Comparison of ENCODE assay signal across 8 cellular contexts in genomic region chr15:64387562-64388168, GRCh38. TPM values are rescaled to one million over a fixed set of nuclear protein-coding genes. Genes with fewer than 3 reads are reported as not detected.
DNase-seq lines count a peak whose midpoint lies in the region; ATAC-seq, FAIRE-seq and TF ChIP-seq lines count a peak whose summit lies in the region.

TRIP4 (plus strand) TSS chr15:64387836; CDS start chr15:64387864, 28 bp downstream.

- peak; percentile 84 for DNase-seq in BJ (ENCODE audit: low read depth)
- peak; percentile 77 for DNase-seq in GM19240 (ENCODE audit: insufficient read length, low spot score)
- DNase-seq in NCI-H748 treated with DMSO at 0.1 percent for 48 hours (lab: John Stamatoyannopoulos, UW): peak; percentile 86
- peak; percentile 93 to 95 for DNase-seq in activated CD4-positive, alpha-beta T cell treated with anti-CD3 and anti-CD28 coated beads, Interleukin-2, amount 50 U/mL, for 24 hours (ENCODE audit: low read depth in 1 of 2, low spot score in 1 of 2)
- DNase-seq in dermis blood vessel endothelial cell: peak; percentile 98
- DNase-seq in HepG2 (ENCODE audit: low spot score): peak; percentile 93
- peak; percentile 95 for DNase-seq in stimulated activated CD4-positive, alpha-beta T cell treated with anti-CD3 and anti-CD28 coated beads, Interleukin-4, amount 100 ng/mL, for 1 hour

- TF ChIP-seq EP300 in HepG2 (IDR thresholded peaks at IDR 0.05; ENCODE audit: low read depth in 2 of 2, low read length in 2 of 2): peak in 1 of 2 experiments; percentile 67; a peak in 2 of 4 replicates
- TF ChIP-seq EP300 in HepG2 (CRISPR knock-in tag; IDR thresholded peaks at IDR 0.05; ENCODE audit: borderline replicate concordance): peak; percentile 74

- H3K27me3 ChIP-seq in BJ (ENCODE audit: control insufficient read depth, insufficient read depth, low read length): no peaks in the 10 kb centered on the region
- H3K27me3 ChIP-seq in HepG2 (ENCODE audit: control insufficient read depth in 1 of 2, insufficient read depth in 2 of 2, low read length in 2 of 2): no peaks in the 10 kb centered on the region; a peak in 1 of 5 replicates

- H3K9ac ChIP-seq in HepG2 (ENCODE audit: insufficient read depth, low read depth, low read length): peak within 1 kb of the TSS; percentile 89

- ATAC-seq in HG03460 (IDR thresholded peaks at IDR 0.05; ENCODE audit: unreplicated experiment) (peak; percentile 97), HepG2 (peak; percentile 100)

- FAIRE-seq in HepG2 (lab: Jason Lieb, UNC): peak; percentile 93

- H3K27ac ChIP-seq in HepG2 (ENCODE audit: extremely low read length, insufficient read depth, low read length): peak within 1 kb of the TSS; percentile 72

- H4K20me1 ChIP-seq in HepG2 (ENCODE audit: insufficient read depth, low read length): no peaks in the 10 kb centered on the region

- H3K4me2 ChIP-seq in HepG2 (ENCODE audit: low read depth, low read length): peak within 1 kb of the TSS; percentile 85

- peak within 1 kb of the TSS; percentile 74 for H2AFZ ChIP-seq in HepG2 (ENCODE audit: low read length)

- peaks cover 14% of the 10 kb centered on the region for H3K79me2 ChIP-seq in HepG2 (ENCODE audit: insufficient read depth, low read length)

- in situ Hi-C loops in HepG2 (cut with HindIII; ENCODE audit: extremely low pct_ligation_motif_present, low pct_unique_long_range_greater_than_20kb): no loop called here

- POLR2A ChIA-PET in BJ (lab: Charles Lee): interaction anchor here (0.9 to 1.0 kb wide), 2 partner anchors 10 to 225 kb away, joined by 7 to 8 read pairs; partner anchors contain the start of gene PPIB
- POLR2A ChIA-PET in HepG2 (lab: Yijun Ruan, JAX): interaction anchor here (0.6 to 2.3 kb wide), 12 partner anchors 10 to 255 kb away, joined by 3 to 20 read pairs (median 4); partner anchors contain the start of genes CSNK1G1 and PPIB

- H3K9me3 ChIP-seq in HepG2 (ENCODE audit: low read length): no peaks in the 10 kb centered on the region

- TF ChIP-seq POLR2A in HepG2 (IDR thresholded peaks at IDR 0.05; ENCODE audit: insufficient read depth in 1 of 2, low read depth in 2 of 2, low read length in 2 of 2): peak; percentile 90 to 91

- intact Hi-C loops in HepG2 (cut with micrococcal nuclease; ENCODE audit: unreplicated experiment): loop anchor here (1.0 to 2.0 kb wide), 2 partner anchors 31 to 223 kb away; partner anchors contain the start of gene CSNK1G1

- TF ChIP-seq CTCF in BJ (IDR thresholded peaks at IDR 0.05; ENCODE audit: insufficient read depth, low read depth, low read length) (peak; percentile 12; the same call in 1 of the 2 replicates), HepG2 (CRISPR knock-in tag; IDR thresholded peaks at IDR 0.05) (peak; percentile 61)

- H3K4me3 ChIP-seq in BJ (ENCODE audit: low read depth, low read length) (peak within 1 kb of the TSS; percentile 64), HepG2 (replicated peaks in 1 of 3; ENCODE audit: insufficient read depth in 1 of 3, low read depth in 2 of 3, low read length in 3 of 3) (peak within 1 kb of the TSS; percentile 67 to 98 (median 94))

- H3K4me1 ChIP-seq in HepG2 (ENCODE audit: insufficient read depth, low read length): peaks cover 20% of the 10 kb centered on the region

- CTCF ChIA-PET in BJ (lab: Yijun Ruan, JAX) (interaction anchor here (1.2 to 1.5 kb wide), 3 partner anchors 8 to 293 kb away, joined by 3 to 4 read pairs (median 3); no protein-coding TSS in a partner anchor), HepG2 (lab: Yijun Ruan, JAX; ENCODE audit: low intra/inter-chr PET ratio, low total read pairs) (no interaction called here)

- 0% methylated on average over 33 of the region's 35 CpGs for WGBS in HepG2 (ENCODE audit: low lambda C conversion rate)

- H3K36me3 ChIP-seq in BJ (ENCODE audit: control insufficient read depth, insufficient read depth, low read length) (no peaks in the 10 kb centered on the region), HepG2 (replicated peaks in 1 of 2; ENCODE audit: control insufficient read depth in 1 of 2, insufficient read depth in 2 of 2, low read length in 2 of 2) (peaks cover 2 to 3% of the 10 kb centered on the region in 2 experiments; a peak in 3 of 5 replicates)

- peak; percentile 76 for TF ChIP-seq RAD21 in HepG2 (CRISPR knock-in tag; IDR thresholded peaks at IDR 0.05)

- BruUV-seq in HepG2 (replicated peaks; lab: Mats Ljungman, UMichigan): no TSS peak

TF ChIP-seq in HepG2, 621 proteins besides CTCF, POLR2A, EP300 and RAD21 (continues in another document):
- TF ChIP-seq MED13 (CRISPR knock-in tag; IDR thresholded peaks at IDR 0.05) (peak; percentile 87), EED (CRISPR knock-in tag; IDR thresholded peaks at IDR 0.05) (no peak; the same call in 1 of the 2 replicates), SCMH1 (CRISPR knock-in tag; IDR thresholded peaks at IDR 0.05; ENCODE audit: borderline replicate concordance) (no peak), NFKBIZ (CRISPR knock-in tag; IDR thresholded peaks at IDR 0.05) (peak; percentile 86; the same call in 1 of the 2 replicates), HNF4G (IDR thresholded peaks at IDR 0.05; ENCODE audit: borderline replicate concordance, low read depth, low read length) (peak; percentile 39; the same call in 1 of the 2 replicates), HNF4G (CRISPR knock-in tag; IDR thresholded peaks at IDR 0.05; ENCODE audit: borderline replicate concordance, low read depth) (peak; percentile 60; the same call in 1 of the 2 replicates), SP4 (CRISPR knock-in tag; IDR thresholded peaks at IDR 0.05) (peak; percentile 98), ARNT (IDR thresholded peaks at IDR 0.05) (no peak), ZNF597 (CRISPR knock-in tag; IDR thresholded peaks at IDR 0.05) (no peak), CHD2 (IDR thresholded peaks at IDR 0.05; ENCODE audit: low read depth, low read length) (no peak)

RNA-seq across cellular contexts. Expression of gene TRIP4, which starts in this region (rescaled TPM):
- polyA plus RNA-seq in BJ (2011; rRNA removed) (14.3 and 21.0 TPM in 2 replicates), HepG2 (2011; rRNA removed) (11.5 and 11.8 TPM in 2 replicates)
- 12.5 and 16.5 TPM in 2 replicates for polyA minus RNA-seq in BJ (2011; rRNA and poly(A)+ RNA removed)
- total RNA-seq in dermis blood vessel endothelial cell (10.7 and 13.9 TPM in 2 replicates), HepG2 (2016; rRNA removed; fragmentation: Illumina TruSeq; extraction: Trizol) (7.1 and 19.7 TPM in 2 replicates)
- 6.7 and 9.1 TPM in 2 replicates for total RNA-seq in HepG2 (2016; cell fraction: cytosol; rRNA removed; fragmentation: Illumina TruSeq; extraction: Trizol; ENCODE audit: low read depth)
- total RNA-seq in HepG2 (2016; cell fraction: insoluble cytoplasmic fraction; rRNA removed; fragmentation: Illumina TruSeq; extraction: Trizol): 8.9 and 22.3 TPM in 2 replicates
- 7.1 and 11.0 TPM in 2 replicates for total RNA-seq in HepG2 (2016; cell fraction: membrane; rRNA removed; fragmentation: Illumina TruSeq; extraction: Trizol)
- 9.0 and 12.1 TPM in 2 replicates for total RNA-seq in HepG2 (2016; cell fraction: nucleus; rRNA removed; fragmentation: Illumina TruSeq; extraction: Trizol)
- polyA plus RNA-seq in HepG2 (2011; cell fraction: cytosol; rRNA removed): 6.7 and 9.8 TPM in 2 replicates
- polyA plus RNA-seq in HepG2 (2011; cell fraction: nucleus; rRNA removed): 5.9 and 7.8 TPM in 2 replicates
- 16.8 and 18.5 TPM in 2 replicates for polyA plus RNA-seq in HepG2 (2012)
- polyA plus RNA-seq in HepG2 (2016; cell fraction: cytosol; fragmentation: Illumina TruSeq; extraction: Trizol; ENCODE audit: low read depth): 5.2 and 6.5 TPM in 2 replicates
- polyA plus RNA-seq in HepG2 (2016; cell fraction: insoluble cytoplasmic fraction; fragmentation: Illumina TruSeq; extraction: Trizol; ENCODE audit: low read depth): 29.8 and 31.4 TPM in 2 replicates
- polyA plus RNA-seq in HepG2 (2016; cell fraction: membrane; fragmentation: Illumina TruSeq; extraction: Trizol; ENCODE audit: low read depth): 8.3 and 9.5 TPM in 2 replicates
- polyA plus RNA-seq in HepG2 (2016; cell fraction: nucleus; fragmentation: Illumina TruSeq; extraction: Trizol; ENCODE audit: insufficient read depth, low read depth): 20.2 and 22.7 TPM in 2 replicates
- polyA minus RNA-seq in HepG2 (2011; rRNA and poly(A)+ RNA removed; ENCODE audit: low replicate concordance): 12.9 and 19.4 TPM in 2 replicates
- 8.0 and 11.1 TPM in 2 replicates for polyA minus RNA-seq in HepG2 (2011; cell fraction: cytosol; rRNA and poly(A)+ RNA removed)
- polyA minus RNA-seq in HepG2 (2011; cell fraction: nucleus; rRNA and poly(A)+ RNA removed): 26.7 and 30.7 TPM in 2 replicates

Comparison
In these comparisons a context has a peak if more than half of its experiments do, and no peak if none do; other contexts are left out.
1. Peak in every context shown above with its lines: DNase-seq, ATAC-seq, H3K4me3 ChIP-seq and H3K27ac ChIP-seq.